ENCODE assay signal across 26 cellular contexts in genomic region chr10:6565588-6565987, GRCh38.
"Had no signal": no experiment of that assay in that cellular context is flagged by ENCODE, and none has a peak within 500 bp of the region (broad histone marks: within the 10 kb centered on the region; RNA-seq: fewer than 3 reads in every experiment).

No MANE protein-coding gene starts in this region.

- ATAC-seq: activated T-cell treated with anti-CD3 and anti-CD28 coated beads, Interleukin-2, amount 50 U/mL, for 4 hours; left lobe of liver; stimulated activated memory B cell treated with anti-CD40 and anti-IgM and Interleukin-4, amounts not matched to agents 10 μg/mL and 1 μg/mL and 100 μg/mL, for 72 hours had no signal

- H3K36me3 Mint-ChIP-seq: stimulated activated memory B cell treated with anti-CD40 and anti-IgM and Interleukin-4, amounts not matched to agents 10 μg/mL and 1 μg/mL and 100 μg/mL, for 72 hours; type B pancreatic cell had no signal

- H2AFZ ChIP-seq: hepatocyte had no signal

- H3K9me3 ChIP-seq: adrenal gland, esophagus muscularis mucosa, sigmoid colon, stomach, suprapubic skin had no signal

- H3K4me3 Mint-ChIP-seq: activated T-cell treated with anti-CD3 and anti-CD28 coated beads, Interleukin-2, amount 50 U/mL, for 4 hours; neural crest cell; stimulated activated memory B cell treated with anti-CD40 and anti-IgM and Interleukin-4, amounts not matched to agents 10 μg/mL and 1 μg/mL and 100 μg/mL, for 72 hours; type B pancreatic cell had no signal

- H3K9me3 Mint-ChIP-seq: activated T-cell treated with anti-CD3 and anti-CD28 coated beads, Interleukin-2, amount 50 U/mL, for 4 hours; immature natural killer cell; neural crest cell; stimulated activated memory B cell treated with anti-CD40 and anti-IgM and Interleukin-4, amounts not matched to agents 10 μg/mL and 1 μg/mL and 100 μg/mL, for 72 hours; type B pancreatic cell had no signal

- H3K4me1 Mint-ChIP-seq: neural crest cell; stimulated activated memory B cell treated with anti-CD40 and anti-IgM and Interleukin-4, amounts not matched to agents 10 μg/mL and 1 μg/mL and 100 μg/mL, for 72 hours had no signal

- H3K36me3 ChIP-seq: adrenal gland, esophagus muscularis mucosa, sigmoid colon, stomach, suprapubic skin had no signal

- H3K4me2 ChIP-seq: hepatocyte, smooth muscle cell had no signal

- H3K4me3 ChIP-seq: adrenal gland, esophagus muscularis mucosa, hepatocyte, sigmoid colon, smooth muscle cell, stomach, suprapubic skin had no signal

- H3K4me1 ChIP-seq: adrenal gland, esophagus muscularis mucosa, sigmoid colon, suprapubic skin had no signal

- DNase-seq: activated CD4-positive, alpha-beta T cell treated with anti-CD3 and anti-CD28 coated beads for 1 hour; activated CD8-positive, alpha-beta memory T cell treated with anti-CD3 and anti-CD28 coated beads, Interleukin-2, amount 50 U/mL, for 4 hours; activated effector memory CD4-positive, alpha-beta T cell treated with anti-CD3 and anti-CD28 coated beads, Interleukin-2, amount 50 U/mL, for 16 hours; activated naive CD4-positive, alpha-beta T cell treated with anti-CD3 and anti-CD28 coated beads, Interleukin-2, amount 50 U/mL, for 16 hours; activated T-cell treated with anti-CD3 and anti-CD28 coated beads, Interleukin-2, amount 50 U/mL, for 4 hours; adrenal gland; central memory CD4-positive, alpha-beta T cell; dermis blood vessel endothelial cell; effector memory CD4-positive, alpha-beta T cell; glutamatergic neuron; immature natural killer cell; mammary epithelial cell; posterior cingulate gyrus; sigmoid colon; stimulated activated CD4-positive, alpha-beta T cell treated with anti-CD3 and anti-CD28 coated beads, Interleukin-15, amount 100 ng/mL, for 24 hours; stomach; T-helper 1 cell; T-helper 9 cell had no signal

- H3K27me3 ChIP-seq: adrenal gland, esophagus muscularis mucosa, sigmoid colon, stomach had no signal

- H3K27ac ChIP-seq: adrenal gland, esophagus muscularis mucosa, hepatocyte, sigmoid colon, stomach, suprapubic skin had no signal

- H3K27ac Mint-ChIP-seq: stimulated activated memory B cell treated with anti-CD40 and anti-IgM and Interleukin-4, amounts not matched to agents 10 μg/mL and 1 μg/mL and 100 μg/mL, for 72 hours; type B pancreatic cell had no signal
